In genomic region chr1:94690033-94690712, GRCh38 we compare ENCODE assay signal across 13 cellular contexts.
DNase-seq lines count a peak whose midpoint lies in the region; ATAC-seq, FAIRE-seq and TF ChIP-seq lines count a peak whose summit lies in the region.
"Had no signal": no experiment of that assay in that cellular context is flagged by ENCODE, and none has a peak within 500 bp of the region (broad histone marks: within the 10 kb centered on the region; RNA-seq: fewer than 3 reads in every experiment).

No MANE protein-coding gene starts in this region.

- H3K23me2 ChIP-seq in H1 (ENCODE audit: low read depth, low read length), result no peaks in the 10 kb centered on the region

- H3K18ac ChIP-seq in H1 (ENCODE audit: extremely low read depth, low read length) (peak overlapping the region; percentile 11; the same call in 1 of the 2 replicates), mesenchymal stem cell (ENCODE audit: low read depth in 1 of 2, low read length in 2 of 2) (no peak overlapping the region)

- H3K4me3 ChIP-seq in H1 (ENCODE audit: extremely low read depth in 1 of 4, insufficient read depth in 2 of 4, low read depth in 3 of 4, low read length in 4 of 4) (no peak overlapping the region), mesenchymal stem cell (ENCODE audit: insufficient read depth in 1 of 2, low read depth in 1 of 2, low read length in 2 of 2) (no peak overlapping the region), vagina (no peak overlapping the region)

- no peak overlapping the region for H4K8ac ChIP-seq in H1 (ENCODE audit: extremely low read depth, insufficient read depth, low read length)
- no peak overlapping the region for H4K8ac ChIP-seq in mesenchymal stem cell (ENCODE audit: low read length)

- TF ChIP-seq EP300 in H1 (IDR thresholded peaks at IDR 0.05; ENCODE audit: borderline replicate concordance in 1 of 2, low read depth in 2 of 2, low read length in 2 of 2), result no peak

- TF ChIP-seq CTCF in H1 (IDR thresholded peaks at IDR 0.05; ENCODE audit: control extremely low read depth in 1 of 3, insufficient read depth in 1 of 3, low read depth in 1 of 3, low read length in 3 of 3) (no peak), vagina (IDR thresholded peaks at IDR 0.05) (no peak)

- H3K9ac ChIP-seq in H1 (replicated peaks in 1 of 4; ENCODE audit: extremely low read depth in 1 of 4, low read depth in 3 of 4, low read length in 3 of 4) (no peak overlapping the region), mesenchymal stem cell (ENCODE audit: low read length) (peak overlapping the region; percentile 67)

- H3K79me1 ChIP-seq in H1 (ENCODE audit: low read depth, low read length), result no peaks in the 10 kb centered on the region
- H3K79me1 ChIP-seq in mesenchymal stem cell (replicated peaks; ENCODE audit: low read length, poor library complexity, severe bottlenecking), result no peaks in the 10 kb centered on the region

- H3K14ac ChIP-seq in H1 (ENCODE audit: insufficient read length) (no peak overlapping the region), mesenchymal stem cell (ENCODE audit: low read length in 2 of 2) (no peak overlapping the region)

- H2AFZ ChIP-seq in H1 (ENCODE audit: low read length) (no peak overlapping the region), mesenchymal stem cell (ENCODE audit: low read depth, low read length) (no peak overlapping the region)

- H3K4ac ChIP-seq in H1 (replicated peaks; ENCODE audit: insufficient read length, low read depth, low read length) (no peak overlapping the region), mesenchymal stem cell (ENCODE audit: low read depth in 1 of 2, low read length in 2 of 2) (no peak overlapping the region)

- DNase-seq in NCI-H748 (lab: John Stamatoyannopoulos, UW; ENCODE audit: unreplicated experiment), result peak; percentile 3
- no peak for DNase-seq in NCI-H748 treated with DMSO at 0.1 percent for 48 hours (lab: John Stamatoyannopoulos, UW)
- DNase-seq in H1 (ENCODE audit: low read depth in 1 of 2, low spot score in 2 of 2), result no peak
- DNase-seq in mesenchymal stem cell, result no peak
- DNase-seq in vagina (ENCODE audit: extremely low spot score in 2 of 2), result no peak
- DNase-seq in stimulated activated CD4-positive, alpha-beta T cell treated with anti-CD3 and anti-CD28 coated beads, Interleukin-4, amount 100 ng/mL, for 4 hours, result no peak
- DNase-seq: activated gamma-delta T cell treated with Interleukin-2 at 50 U/mL for 16 hours, Calu3, SW 1271 had no signal

- no peak overlapping the region for H3K4me2 ChIP-seq in H1 (ENCODE audit: insufficient read depth in 1 of 2, low read depth in 2 of 2, low read length in 2 of 2)
- H3K4me2 ChIP-seq in mesenchymal stem cell (ENCODE audit: low read length, poor library complexity, severe bottlenecking), result no peak overlapping the region

- H3K9me3 ChIP-seq in H1 (ENCODE audit: insufficient read depth in 2 of 2, low read depth in 1 of 2, low read length in 1 of 2) (peaks cover 7 to 10% of the 10 kb centered on the region in 2 experiments), mesenchymal stem cell (ENCODE audit: control insufficient read depth, low read length) (no peaks in the 10 kb centered on the region), vagina (no peaks in the 10 kb centered on the region)

- 0 out of 2 replicates have a peak overlapping the region, but pooled peaks have one; percentile 41 for H2BK20ac ChIP-seq in H1 (ENCODE audit: low read length)

- FAIRE-seq in H1 (lab: Jason Lieb, UNC), result no peak

- no peak overlapping the region for H4K91ac ChIP-seq in H1 (replicated peaks; ENCODE audit: insufficient read length, low read length)
- H4K91ac ChIP-seq in mesenchymal stem cell (ENCODE audit: low read length), result no peak overlapping the region

- H2BK5ac ChIP-seq in H1 (ENCODE audit: low read depth, low read length), result no peak overlapping the region
- H2BK5ac ChIP-seq in mesenchymal stem cell (ENCODE audit: low read depth, low read length, poor library complexity, severe bottlenecking), result no peak overlapping the region

- H3K36me3 ChIP-seq in H1 (ENCODE audit: control insufficient read depth in 2 of 4, insufficient read depth in 4 of 4, low read length in 3 of 4) (no peaks in the 10 kb centered on the region), mesenchymal stem cell (ENCODE audit: control insufficient read depth in 1 of 2, insufficient read depth in 2 of 2, low read depth in 1 of 2, low read length in 2 of 2) (peaks cover 0 to 2% of the 10 kb centered on the region in 2 experiments), vagina (no peaks in the 10 kb centered on the region)

- H2AK5ac ChIP-seq in H1 (ENCODE audit: low read depth, low read length) (no peak overlapping the region), mesenchymal stem cell (ENCODE audit: low read length, severe bottlenecking) (no peak overlapping the region)

- H3K27ac ChIP-seq in H1 (ENCODE audit: low read depth, low read length), result no peak overlapping the region
- no peak overlapping the region for H3K27ac ChIP-seq in mesenchymal stem cell (ENCODE audit: low read length, poor library complexity, severe bottlenecking)
- peak overlapping the region; percentile 90 for H3K27ac ChIP-seq in vagina
- H3K27ac ChIP-seq: 22Rv1 had no signal

- H3K23ac ChIP-seq in H1 (ENCODE audit: insufficient read length) (no peak overlapping the region), mesenchymal stem cell (ENCODE audit: low read length in 2 of 2) (no peak overlapping the region)

- H3K4me1 ChIP-seq in H1 (replicated peaks in 1 of 4; ENCODE audit: control insufficient read depth in 3 of 4, insufficient read depth in 4 of 4, low read length in 3 of 4) (peaks cover 0 to 21% (median 6%) of the 10 kb centered on the region in 4 experiments; a peak in 5 of 7 replicates), mesenchymal stem cell (ENCODE audit: control insufficient read depth, insufficient read depth, low read depth, low read length) (no peaks in the 10 kb centered on the region), vagina (peaks cover 26% of the 10 kb centered on the region)

- TF ChIP-seq RAD21 in H1 (IDR thresholded peaks at IDR 0.05 in 1 of 2, conservative IDR thresholded peaks at IDR 0.05 in 1 of 2; ENCODE audit: low read depth in 2 of 2, low read length in 2 of 2), result no peak

- H2BK12ac ChIP-seq in H1 (ENCODE audit: low read depth, low read length) (no peak overlapping the region), mesenchymal stem cell (ENCODE audit: low read length in 2 of 2) (no peak overlapping the region)

- no peak overlapping the region for H4K5ac ChIP-seq in H1 (ENCODE audit: insufficient read length, low read depth, low read length)

- TF ChIP-seq POLR2A in H1 (IDR thresholded peaks at IDR 0.05; ENCODE audit: control extremely low read depth in 1 of 2, low read depth in 2 of 2, low read length in 2 of 2) (no peak), vagina (IDR thresholded peaks at IDR 0.05) (no peak)

- 53% methylated on average over 5 of the region's 5 CpGs; no CpG with 5 or more reads in 1 of the 2 experiments for WGBS in H1 (ENCODE audit: extremely low coverage in 1 of 2, insufficient coverage in 1 of 2, insufficient read length in 1 of 2, insufficient replicate concordance in 2 of 2, low coverage in 1 of 2, low lambda C conversion rate in 2 of 2, missing lambda C conversion rate in 1 of 2), 2 experiments
- WGBS in mesenchymal stem cell, result 80% methylated on average over 1 of the region's 5 CpGs

- no peak for ATAC-seq in HG02610 (IDR thresholded peaks at IDR 0.05; ENCODE audit: unreplicated experiment)
- ATAC-seq in GM19328 (IDR thresholded peaks at IDR 0.05; ENCODE audit: unreplicated experiment), result no peak
- ATAC-seq: esophagus mucosa had no signal

- intact Hi-C loops in vagina (cut with DNase I), result loop anchor here (10.0 kb wide), 1 partner anchor 145 kb away; the partner anchor contains the start of gene F3

- no peak overlapping the region for H3K56ac ChIP-seq in H1 (replicated peaks; ENCODE audit: insufficient read length, low read depth, low read length)

- H3K27me3 ChIP-seq in H1 (replicated peaks in 1 of 4; ENCODE audit: control insufficient read depth in 3 of 4, extremely low read depth in 1 of 4, insufficient read depth in 3 of 4, low read length in 3 of 4) (no peaks in the 10 kb centered on the region), mesenchymal stem cell (ENCODE audit: control insufficient read depth in 1 of 2, insufficient read depth in 1 of 2, low read length in 2 of 2) (no peaks in the 10 kb centered on the region), vagina (no peaks in the 10 kb centered on the region)

- CTCF ChIA-PET in H1 (lab: Charles Lee; ENCODE audit: partially characterized antibody), result interaction anchor here (1.5 to 3.7 kb wide), 3 partner anchors 24 to 113 kb away, joined by 5 to 16 read pairs (median 5); no protein-coding TSS in a partner anchor

- H4K20me1 ChIP-seq in H1 (replicated peaks in 1 of 2; ENCODE audit: control insufficient read depth in 1 of 2, insufficient read depth in 2 of 2, low read length in 2 of 2), result no peaks in the 10 kb centered on the region

- no peak overlapping the region for H2BK120ac ChIP-seq in H1 (replicated peaks; ENCODE audit: low read depth, low read length)
- H2BK120ac ChIP-seq in mesenchymal stem cell (ENCODE audit: low read depth, low read length), result no peak overlapping the region

- no peaks in the 10 kb centered on the region for H3K79me2 ChIP-seq in H1 (ENCODE audit: control insufficient read depth in 1 of 2, insufficient read depth in 2 of 2, low read length in 2 of 2)

- POLR2A ChIA-PET in H1 (lab: Charles Lee; ENCODE audit: partially characterized antibody), result interaction anchor here (1.3 kb wide), 1 partner anchor 10 kb away, joined by 3 read pairs; no protein-coding TSS in a partner anchor

- H2BK15ac ChIP-seq in H1 (ENCODE audit: low read length) (no peak overlapping the region), mesenchymal stem cell (ENCODE audit: low read depth, poor library complexity, severe bottlenecking) (no peak overlapping the region)

TF ChIP-seq in H1, 55 proteins besides CTCF, POLR2A, EP300 and RAD21:
- no peak for TF ChIP-seq E2F6 (IDR thresholded peaks at IDR 0.05)
